In genomic region chr1:33126411-33127000, GRCh38 we compare ENCODE assay signal across 8 cellular contexts. TPM values are rescaled to one million over a fixed set of nuclear protein-coding genes. Genes with fewer than 3 reads are reported as not detected.
A peak's percentile ranks its signal among the peaks of the same experiment; 100 is the strongest.
DNase-seq lines count a peak whose midpoint lies in the region; ATAC-seq and TF ChIP-seq lines count a peak whose summit lies in the region.

No MANE protein-coding gene starts in this region.

- H3K4me3 ChIP-seq in AG09309 (ENCODE audit: control insufficient read depth, low read depth, low read length) (peak overlapping the region; percentile 79), Karpas-422 (ENCODE audit: low read length) (peak overlapping the region; percentile 93), coronary artery (peak overlapping the region; percentile 81)

- no peaks in the 10 kb centered on the region for H3K27me3 Mint-ChIP-seq in natural killer cell (ENCODE audit: low read depth in 2 of 2)

- H3K79me2 ChIP-seq in Karpas-422 (ENCODE audit: low read length) = peaks cover 19% of the 10 kb centered on the region

- ATAC-seq in natural killer cell (peak; percentile 15 to 30 (median 18)), GM18867 (IDR thresholded peaks at IDR 0.05; ENCODE audit: unreplicated experiment) (no peak), GM21447 (IDR thresholded peaks at IDR 0.05; ENCODE audit: unreplicated experiment) (no peak)

- H3K27ac Mint-ChIP-seq in natural killer cell = peak overlapping the region; percentile 95 to 97

- no peaks in the 10 kb centered on the region for H4K20me1 ChIP-seq in Karpas-422 (ENCODE audit: insufficient read depth, low read depth, low read length)

- peaks cover 31 to 54% of the 10 kb centered on the region in 2 donors for H3K4me1 Mint-ChIP-seq in natural killer cell

- no peak for TF ChIP-seq CTCF in AG09309 (IDR thresholded peaks at IDR 0.05; ENCODE audit: control insufficient read depth, insufficient read depth, low read depth, low read length, missing control alignments)
- no peak for TF ChIP-seq CTCF in coronary artery (IDR thresholded peaks at IDR 0.05)
- TF ChIP-seq CTCF in natural killer cell (IDR thresholded peaks at IDR 0.05) = no peak

- H3K27me3 ChIP-seq in Karpas-422 (ENCODE audit: low read length) = no peaks in the 10 kb centered on the region

- intact Hi-C loops in natural killer cell (cut with micrococcal nuclease) = loop anchor here (2.0 to 5.0 kb wide), 2 partner anchors 56 to 79 kb away; partner anchors contain the start of gene TRIM62

- peak overlapping the region; percentile 86 for H3K9ac ChIP-seq in Karpas-422 (ENCODE audit: low read length)

- H3K4me1 ChIP-seq in Karpas-422 (ENCODE audit: low read length) = peaks cover 26% of the 10 kb centered on the region

- in situ Hi-C loops in G401 (cut with HindIII; ENCODE audit: low sequenced_read_pairs) = no loop called here

- H3K36me3 ChIP-seq in Karpas-422 (ENCODE audit: insufficient read depth, low read length) = 0 out of 2 replicates have a peak, but pooled peaks cover 4% of the 10 kb centered on the region

- H3K4me2 ChIP-seq in Karpas-422 (ENCODE audit: low read depth, low read length, poor library complexity, severe bottlenecking) = peak overlapping the region; percentile 91

- H2AFZ ChIP-seq in Karpas-422 (ENCODE audit: low read length) = peak overlapping the region; percentile 73

- H3K9me2 ChIP-seq in Karpas-422 (replicated peaks; ENCODE audit: insufficient read depth, low read length) = no peaks in the 10 kb centered on the region

- peak overlapping the region; percentile 96 for H3K4me3 Mint-ChIP-seq in natural killer cell

- DNase-seq in AG09309 (ENCODE audit: low read depth) (no peak), Karpas-422 (no peak), coronary artery (ENCODE audit: low spot score) (peak; percentile 61), natural killer cell (no peak), T1000 (lab: John Stamatoyannopoulos, UW) (no peak), G401 (ENCODE audit: low spot score) (no peak)

- peak overlapping the region; percentile 70 for H3K27ac ChIP-seq in Karpas-422 (ENCODE audit: low read length)
- H3K27ac ChIP-seq in coronary artery = peak overlapping the region; percentile 78 to 91

- no peaks in the 10 kb centered on the region for H3K36me3 Mint-ChIP-seq in natural killer cell

- H3K9me3 ChIP-seq in Karpas-422 (ENCODE audit: low read length) = no peaks in the 10 kb centered on the region

- H3K9me3 Mint-ChIP-seq in natural killer cell = no peaks in the 10 kb centered on the region

RNA-seq across cellular contexts. Expression of gene AZIN2, which starts 45.6 kb away (rescaled TPM):
- 0.30 and 1.8 TPM in 2 replicates for total RNA-seq in Karpas-422 (2014; rRNA removed; shearing (Covaris generic); ENCODE audit: low replicate concordance)
- total RNA-seq in natural killer cell = 1 to 10 TPM; 1.9 to 5.1 (median 4.1) TPM
- total RNA-seq in G401 (2014; rRNA removed; shearing (Covaris generic)) = 13.1 and 13.6 TPM in 2 replicates

RNA-seq across cellular contexts. Expression of gene TRIM62, which starts 55.3 kb away (rescaled TPM):
- total RNA-seq in Karpas-422 (2014; rRNA removed; shearing (Covaris generic); ENCODE audit: low replicate concordance) = 9.1 and 18.7 TPM in 2 replicates
- 10 to 100 TPM; 18.2 to 35.4 (median 23.2) TPM for total RNA-seq in natural killer cell
- total RNA-seq in G401 (2014; rRNA removed; shearing (Covaris generic)) = 1.5 and 1.7 TPM in 2 replicates

Comparison
In these comparisons a context has a peak if more than half of its experiments do, and no peak if none do; other contexts are left out.
1. ATAC-seq: peak in natural killer cell (3 of 3); none in GM18867 (single experiment) and GM21447 (single experiment).
2. Peak in every context shown above with its lines, with median percentiles within 50 percentile points of each other: H3K4me3 ChIP-seq.